ENCODE assay signal across 18 cellular contexts in genomic region chr4:132991111-132991510, GRCh38.
DNase-seq lines count a peak whose midpoint lies in the region; ATAC-seq and TF ChIP-seq lines count a peak whose summit lies in the region.
"Had no signal": no experiment of that assay in that cellular context is flagged by ENCODE, and none has a peak within 500 bp of the region (broad histone marks: within the 10 kb centered on the region; RNA-seq: fewer than 3 reads in every experiment).

No MANE protein-coding gene starts in this region.

- CTCF ChIA-PET in activated CD8-positive, alpha-beta T cell treated with anti-CD3 and anti-CD28 coated beads for 36 hours (lab: Charles Lee), result no interaction called here

- H3K27ac Mint-ChIP-seq in endothelial cell (ENCODE audit: unreplicated experiment), result peak overlapping the region; percentile 57
- H3K27ac Mint-ChIP-seq in activated CD8-positive, alpha-beta T cell treated with anti-CD3 and anti-CD28 coated beads for 36 hours, result no peak overlapping the region
- H3K27ac Mint-ChIP-seq: CD4-positive, alpha-beta memory T cell had no signal

- no peaks in the 10 kb centered on the region for H3K9me3 Mint-ChIP-seq in endothelial cell (ENCODE audit: unreplicated experiment)
- H3K9me3 Mint-ChIP-seq in activated CD8-positive, alpha-beta T cell treated with anti-CD3 and anti-CD28 coated beads for 36 hours, result no peaks in the 10 kb centered on the region

- no peaks in the 10 kb centered on the region for H3K79me1 ChIP-seq in mesendoderm (ENCODE audit: low read length)

- H2AFZ ChIP-seq in Loucy (ENCODE audit: low read length), result peak overlapping the region; percentile 57; the same call in 1 of the 2 replicates

- no peak overlapping the region for H2AK5ac ChIP-seq in mesendoderm (ENCODE audit: low read length)

- no peaks in the 10 kb centered on the region for H3K9me2 ChIP-seq in Loucy (replicated peaks; ENCODE audit: low read depth, low read length)

- H3K9ac ChIP-seq in Loucy (ENCODE audit: low read depth, low read length, poor library complexity, severe bottlenecking) (no peak overlapping the region), mesendoderm (ENCODE audit: low read length) (no peak overlapping the region)

- H3K4me1 ChIP-seq in Loucy (ENCODE audit: insufficient read depth, low read length, poor library complexity, severe bottlenecking) (peaks cover 4% of the 10 kb centered on the region), mesendoderm (ENCODE audit: control insufficient read depth, low read depth, low read length) (no peaks in the 10 kb centered on the region)

- H4K20me1 ChIP-seq in Loucy (ENCODE audit: insufficient read depth, low read length, poor library complexity, severe bottlenecking), result no peaks in the 10 kb centered on the region

- TF ChIP-seq CTCF in Loucy (conservative IDR thresholded peaks at IDR 0.05; ENCODE audit: low read length) (no peak), endothelial cell (IDR thresholded peaks at IDR 0.05; ENCODE audit: unreplicated experiment) (no peak)
- TF ChIP-seq CTCF in activated CD8-positive, alpha-beta T cell treated with anti-CD3 and anti-CD28 coated beads for 36 hours (IDR thresholded peaks at IDR 0.05), result no peak

- H3K4me1 Mint-ChIP-seq in endothelial cell (ENCODE audit: unreplicated experiment), result peaks cover 32% of the 10 kb centered on the region
- H3K4me1 Mint-ChIP-seq in activated CD8-positive, alpha-beta T cell treated with anti-CD3 and anti-CD28 coated beads for 36 hours (ENCODE audit: low read depth), result no peaks in the 10 kb centered on the region
- H3K4me1 Mint-ChIP-seq: CD4-positive, alpha-beta memory T cell had no signal

- H2BK5ac ChIP-seq in mesendoderm (ENCODE audit: low read length), result no peak overlapping the region

- no peak overlapping the region for H3K18ac ChIP-seq in mesendoderm (ENCODE audit: low read length)

- intact Hi-C loops in activated CD8-positive, alpha-beta T cell treated with anti-CD3 and anti-CD28 coated beads for 36 hours (cut with micrococcal nuclease), result no loop called here
- intact Hi-C loops in Right ventricle myocardium inferior (cut with DNase I), result no loop called here

- no peaks in the 10 kb centered on the region for H3K79me2 ChIP-seq in Loucy (ENCODE audit: insufficient read depth, low read length)
- no peaks in the 10 kb centered on the region for H3K79me2 ChIP-seq in mesendoderm (ENCODE audit: control insufficient read depth, insufficient read depth, low read length)

- no peaks in the 10 kb centered on the region for H3K36me3 Mint-ChIP-seq in endothelial cell (ENCODE audit: low read depth, unreplicated experiment)
- no peaks in the 10 kb centered on the region for H3K36me3 Mint-ChIP-seq in activated CD8-positive, alpha-beta T cell treated with anti-CD3 and anti-CD28 coated beads for 36 hours (ENCODE audit: low read depth)
- H3K36me3 Mint-ChIP-seq: CD4-positive, alpha-beta memory T cell had no signal

- H3K4ac ChIP-seq in mesendoderm (ENCODE audit: low read depth, low read length), result no peak overlapping the region

- DNase-seq in OCI-M1 (lab: John Stamatoyannopoulos, UW), result peak; percentile 33
- DNase-seq in endothelial cell (ENCODE audit: low spot score), result no peak
- peak; percentile 17 for DNase-seq in mesendoderm
- no peak for DNase-seq in mesenteric fat pad (ENCODE audit: low spot score)
- DNase-seq in activated CD8-positive, alpha-beta T cell treated with anti-CD3 and anti-CD28 coated beads for 36 hours, result no peak
- DNase-seq in Right ventricle myocardium inferior (ENCODE audit: missing footprints), result no peak
- DNase-seq: C1 segment of cervical spinal cord; Calu3; CD4-positive, alpha-beta memory T cell; COR-L47; DMS53; DMS79 treated with DMSO at 0.1 percent for 48 hours; GF-D8; GOT3; H7; HCEC 1CT had no signal

- H2BK120ac ChIP-seq in mesendoderm (ENCODE audit: low read depth, low read length), result no peak overlapping the region

- POLR2A ChIA-PET in activated CD8-positive, alpha-beta T cell treated with anti-CD3 and anti-CD28 coated beads for 36 hours (lab: Charles Lee), result no interaction called here

- H3K4me2 ChIP-seq in Loucy (ENCODE audit: low read depth, low read length, poor library complexity, severe bottlenecking) (no peak overlapping the region), mesendoderm (ENCODE audit: low read length) (no peak overlapping the region)

- H3F3A ChIP-seq in Loucy (ENCODE audit: low read depth), result no peaks in the 10 kb centered on the region

- no peak for ATAC-seq in activated CD8-positive, alpha-beta T cell treated with anti-CD3 and anti-CD28 coated beads for 36 hours
- no peak for ATAC-seq in HG02623 (IDR thresholded peaks at IDR 0.05; ENCODE audit: unreplicated experiment)
- no peak for ATAC-seq in Right ventricle myocardium inferior

- H4K8ac ChIP-seq in mesendoderm (ENCODE audit: low read depth, low read length), result no peak overlapping the region

- H2BK15ac ChIP-seq in mesendoderm (replicated peaks; ENCODE audit: low read depth), result no peak overlapping the region

- H3K27ac ChIP-seq in mesendoderm (ENCODE audit: low read depth, low read length), result no peak overlapping the region

- no peaks in the 10 kb centered on the region for H3K9me3 ChIP-seq in Loucy (ENCODE audit: insufficient read depth, low read depth, low read length)

- no peak overlapping the region for H4K5ac ChIP-seq in mesendoderm (ENCODE audit: low read length)

- no peak overlapping the region for H3K23ac ChIP-seq in mesendoderm (ENCODE audit: low read length)

- no peaks in the 10 kb centered on the region for H3K27me3 Mint-ChIP-seq in endothelial cell (ENCODE audit: unreplicated experiment)
- H3K27me3 Mint-ChIP-seq in activated CD8-positive, alpha-beta T cell treated with anti-CD3 and anti-CD28 coated beads for 36 hours, result no peaks in the 10 kb centered on the region
- H3K27me3 Mint-ChIP-seq: CD4-positive, alpha-beta memory T cell had no signal

- H3K27me3 ChIP-seq in Loucy (ENCODE audit: insufficient read depth, low read length, poor library complexity, severe bottlenecking) (no peaks in the 10 kb centered on the region), mesendoderm (ENCODE audit: insufficient read depth, low read length, poor library complexity) (no peaks in the 10 kb centered on the region)

- no peak overlapping the region for H3K56ac ChIP-seq in mesendoderm (ENCODE audit: low read length)

- no peaks in the 10 kb centered on the region for H3K36me3 ChIP-seq in Loucy (ENCODE audit: insufficient read depth, low read length)
- H3K36me3 ChIP-seq in mesendoderm (ENCODE audit: control insufficient read depth, insufficient read depth, low read length), result no peaks in the 10 kb centered on the region

- no peak overlapping the region for H3K4me3 ChIP-seq in Loucy (ENCODE audit: low read length, poor library complexity, severe bottlenecking)
- H3K4me3 ChIP-seq in mesendoderm (ENCODE audit: low read length), result no peak overlapping the region

- H3K4me3 Mint-ChIP-seq in endothelial cell (ENCODE audit: unreplicated experiment), result no peak overlapping the region
- H3K4me3 Mint-ChIP-seq in activated CD8-positive, alpha-beta T cell treated with anti-CD3 and anti-CD28 coated beads for 36 hours, result no peak overlapping the region
- H3K4me3 Mint-ChIP-seq: CD4-positive, alpha-beta memory T cell had no signal

Comparison
In these comparisons a context has a peak if more than half of its experiments do, and no peak if none do; other contexts are left out.
1. DNase-seq: peak in OCI-M1 (single experiment) and mesendoderm (single experiment); none in endothelial cell (single experiment), mesenteric fat pad (single experiment), activated CD8-positive, alpha-beta T cell treated with anti-CD3 and anti-CD28 coated beads for 36 hours (single experiment) and Right ventricle myocardium inferior (single experiment).